ENCODE assay signal across 22 cellular contexts in genomic region chr22:45750626-45751025, GRCh38.
DNase-seq lines count a peak whose midpoint lies in the region; ATAC-seq, FAIRE-seq and TF ChIP-seq lines count a peak whose summit lies in the region.
"Had no signal": no experiment of that assay in that cellular context is flagged by ENCODE, and none has a peak within 500 bp of the region (broad histone marks: within the 10 kb centered on the region; RNA-seq: fewer than 3 reads in every experiment).

No MANE protein-coding gene starts in this region.

- CTCF ChIA-PET in HEK293 (lab: Yijun Ruan, JAX), result interaction anchor here (0.5 to 1.2 kb wide), 3 partner anchors 35 to 227 kb away, joined by 3 to 4 read pairs (median 3); no protein-coding TSS in a partner anchor

- H3K4me3 ChIP-seq in HEK293 (ENCODE audit: low read depth, low read length), result no peak overlapping the region
- no peak overlapping the region for H3K4me3 ChIP-seq in retinal pigment epithelial cell (ENCODE audit: low read length)
- H3K4me3 ChIP-seq: BLaER1 treated with 17β-estradiol and CSF1 and Interleukin-3, amounts not matched to agents 10 nM and 100 nM; HAP-1 had no signal

- H3K9me3 ChIP-seq in HEK293 (ENCODE audit: control insufficient read depth, insufficient read depth, low read depth, low read length), result no peaks in the 10 kb centered on the region
- H3K9me3 ChIP-seq: BE2C; BLaER1 treated with 17β-estradiol and CSF1 and Interleukin-3, amounts not matched to agents 10 nM and 100 nM; HAP-1 had no signal

- FAIRE-seq in colon (lab: Jason Lieb, UNC), result peak; percentile 14
- FAIRE-seq: D721Med, GM12891, GM18507, H54 had no signal

- H3K36me3 ChIP-seq in HEK293 (ENCODE audit: control insufficient read depth in 2 of 2, insufficient read depth in 1 of 2, low read length in 2 of 2), result peaks cover 4 to 29% of the 10 kb centered on the region in 2 experiments
- H3K36me3 ChIP-seq: HAP-1 had no signal

- TF ChIP-seq CTCF in HEK293 (tag by site-specific recombination; IDR thresholded peaks at IDR 0.05) (no peak), retinal pigment epithelial cell (conservative IDR thresholded peaks at IDR 0.05; ENCODE audit: low read depth, low read length) (no peak), omental fat pad (IDR thresholded peaks at IDR 0.05) (no peak)

- H3K27ac ChIP-seq in HEK293 (ENCODE audit: extremely low read depth, low read depth, low read length), result no peak overlapping the region
- H3K27ac ChIP-seq: BLaER1 treated with 17β-estradiol and CSF1 and Interleukin-3, amounts not matched to agents 10 nM and 100 nM had no signal

- POLR2A ChIA-PET in HEK293 (lab: Yijun Ruan, JAX), result no interaction called here

- no peaks in the 10 kb centered on the region for H3K4me1 ChIP-seq in HEK293 (ENCODE audit: control insufficient read depth, insufficient read depth, low read length)
- H3K4me1 ChIP-seq: BE2C had no signal

- DNase-seq in retinal pigment epithelial cell (ENCODE audit: low read depth) (peak; percentile 46), cerebellar cortex (ENCODE audit: low spot score) (no peak), omental fat pad (ENCODE audit: low spot score) (no peak), SIG-M5 (lab: John Stamatoyannopoulos, UW) (no peak)
- DNase-seq: ACHN; AML-193; BE2C; CD4-positive, alpha-beta T cell; CD8-positive, alpha-beta memory T cell; DMS 273 treated with DMSO at 0.1 percent for 48 hours; DMS79; EL; GF-D8; GOT3 had no signal

- ATAC-seq in omental fat pad (ENCODE audit: low FRiP score), result no peak

TF ChIP-seq in HEK293, 187 proteins besides CTCF, POLR2A, EP300 and RAD21:
- TF ChIP-seq OSR2 (tag by site-specific recombination; IDR thresholded peaks at IDR 0.05), result no peak
- no peak for TF ChIP-seq ZNF274 (IDR thresholded peaks at IDR 0.05; ENCODE audit: low read length)
- TF ChIP-seq ZNF274 (tag by site-specific recombination; IDR thresholded peaks at IDR 0.05; ENCODE audit: borderline replicate concordance), result no peak
- peak; percentile 68 for TF ChIP-seq PRDM6 (tag by site-specific recombination; IDR thresholded peaks at IDR 0.05)
